21 cellular contexts compared by ENCODE assay signal in genomic region chr10:17914169-17915045, GRCh38. TPM values are rescaled to one million over a fixed set of nuclear protein-coding genes. Genes with fewer than 3 reads are reported as not detected.
DNase-seq lines count a peak whose midpoint lies in the region; ATAC-seq and TF ChIP-seq lines count a peak whose summit lies in the region.
"Had no signal": no experiment of that assay in that cellular context is flagged by ENCODE, and none has a peak within 500 bp of the region (broad histone marks: within the 10 kb centered on the region; RNA-seq: fewer than 3 reads in every experiment).

No MANE protein-coding gene starts in this region.

- peak overlapping the region in 1 of 2 donors; percentile 54 for H3K27ac ChIP-seq in right atrium auricular region
- H3K27ac ChIP-seq in right cardiac atrium (ENCODE audit: low read length) = no peak overlapping the region
- H3K27ac ChIP-seq: BLaER1 had no signal

- 95% methylated on average over 5 of the region's 5 CpGs for WGBS in right cardiac atrium

- ATAC-seq in Right ventricle myocardium inferior (peak; percentile 14), right cardiac atrium (peak; percentile 32 to 44), sciatic nerve (peak; percentile 17), HG02840 (IDR thresholded peaks at IDR 0.05; ENCODE audit: low FRiP score, unreplicated experiment) (no peak), GM21737 (IDR thresholded peaks at IDR 0.05; ENCODE audit: unreplicated experiment) (no peak)
- ATAC-seq: GM12878 had no signal

- H3K27me3 ChIP-seq in right atrium auricular region = no peaks in the 10 kb centered on the region
- H3K27me3 ChIP-seq in right cardiac atrium (ENCODE audit: control insufficient read depth, insufficient read depth) = no peaks in the 10 kb centered on the region
- H3K27me3 ChIP-seq: BLaER1 had no signal

- H3K4me1 ChIP-seq in right atrium auricular region (peaks cover 0 to 8% of the 10 kb centered on the region in 2 donors), right cardiac atrium (ENCODE audit: control insufficient read depth, insufficient read depth, low read length) (no peaks in the 10 kb centered on the region)

- TF ChIP-seq CTCF in right atrium auricular region (IDR thresholded peaks at IDR 0.05) = no peak

- H3K4me3 ChIP-seq in right atrium auricular region (no peak overlapping the region), right cardiac atrium (ENCODE audit: low read length) (no peak overlapping the region)
- H3K4me3 ChIP-seq: BLaER1, GM12878 had no signal

- no peaks in the 10 kb centered on the region for H3K9me3 ChIP-seq in right atrium auricular region
- H3K9me3 ChIP-seq in right cardiac atrium (ENCODE audit: control insufficient read depth, low read length) = no peaks in the 10 kb centered on the region

- intact Hi-C loops in Right ventricle myocardium inferior (cut with DNase I) (loop anchor here (5.0 kb wide), 2 partner anchors 188 to 398 kb away; no protein-coding TSS in a partner anchor), right cardiac atrium (cut with DNase I) (loop anchor here in 2 of 4 donors (10.0 kb wide), 2 partner anchors 230 to 300 kb away; partner anchors contain the start of gene CACNB2 (in 1 of the 2)), sciatic nerve (cut with DNase I) (no loop called here)

- DNase-seq in Right ventricle myocardium inferior (ENCODE audit: missing footprints) (no peak), right atrium auricular region (ENCODE audit: low spot score) (no peak), right cardiac atrium (no peak), sciatic nerve (ENCODE audit: low spot score) (no peak), inferior parietal cortex (ENCODE audit: extremely low spot score) (no peak), DMS79 (lab: John Stamatoyannopoulos, UW) (no peak)
- DNase-seq: 8988T; CD8-positive, alpha-beta memory T cell; GDM1; HFFc6; IMR-90; Karpas-422; MM.1S; NCI-H1092 treated with DMSO at 0.1 percent for 48 hours; NCI-H2081 treated with DMSO at 0.1 percent for 48 hours; NCI-H524 had no signal

- H3K36me3 ChIP-seq in right atrium auricular region = no peaks in the 10 kb centered on the region
- H3K36me3 ChIP-seq: BLaER1 had no signal

RNA-seq across cellular contexts. Expression of gene SLC39A12, which starts 37.3 kb away (rescaled TPM):
- total RNA-seq in Right ventricle myocardium inferior = not detected
- total RNA-seq in right atrium auricular region = not detected
- not detected for total RNA-seq in right cardiac atrium
- polyA plus RNA-seq in right cardiac atrium = 0.05 TPM
- not detected for total RNA-seq in sciatic nerve
- total RNA-seq: CD8-positive, alpha-beta memory T cell; H4; HFFc6; IMR-90 had no signal
- polyA plus RNA-seq: CD8-positive, alpha-beta memory T cell; IMR-90 had no signal

Comparison
In these comparisons a context has a peak if more than half of its experiments do, and no peak if none do; other contexts are left out.
1. ATAC-seq: peak in Right ventricle myocardium inferior (single experiment), right cardiac atrium (2 of 2) and sciatic nerve (single experiment); none in HG02840 (single experiment) and GM21737 (single experiment).